In genomic region chr20:51160821-51161220, GRCh38 we compare ENCODE assay signal across 19 cellular contexts.
DNase-seq lines count a peak whose midpoint lies in the region; ATAC-seq and TF ChIP-seq lines count a peak whose summit lies in the region.
"Had no signal": no experiment of that assay in that cellular context is flagged by ENCODE, and none has a peak within 500 bp of the region (broad histone marks: within the 10 kb centered on the region; RNA-seq: fewer than 3 reads in every experiment).

No MANE protein-coding gene starts in this region.

- H2AFZ ChIP-seq in PC-3 (ENCODE audit: low read length) (no peak overlapping the region), neuronal stem cell (ENCODE audit: low read length) (no peak overlapping the region)

- CTCF ChIA-PET in PC-3 (lab: Charles Lee): no interaction called here

- H2BK15ac ChIP-seq in neuronal stem cell (ENCODE audit: low read length): no peak overlapping the region

- POLR2A ChIA-PET in PC-3 (lab: Charles Lee; ENCODE audit: unreplicated experiment): no interaction called here

- H3K4me3 ChIP-seq in PC-3 (ENCODE audit: low read length) (no peak overlapping the region), neuronal stem cell (ENCODE audit: low read length in 2 of 2) (no peak overlapping the region), SJCRH30 (no peak overlapping the region)
- H3K4me3 ChIP-seq: BLaER1 treated with 17β-estradiol and CSF1 and Interleukin-3, amounts not matched to agents 10 nM and 100 nM; GM12878 had no signal

- H3K4ac ChIP-seq in neuronal stem cell (ENCODE audit: low read length): no peak overlapping the region

- intact Hi-C loops in PC-3 (cut with micrococcal nuclease): no loop called here

- no peak overlapping the region for H3K18ac ChIP-seq in neuronal stem cell (ENCODE audit: low read length)

- no peaks in the 10 kb centered on the region for H3F3A ChIP-seq in PC-3 (ENCODE audit: low read length, unreplicated experiment)

- peak overlapping the region; percentile 17 for H4K91ac ChIP-seq in neuronal stem cell (ENCODE audit: low read depth, low read length, poor library complexity)

- ATAC-seq in PC-3: no peak
- ATAC-seq in GM18858 (IDR thresholded peaks at IDR 0.05; ENCODE audit: unreplicated experiment): no peak
- ATAC-seq: CD8-positive, alpha-beta T cell; GM12878; HCT116; HepG2 had no signal

- BruUV-seq in PC-3 (replicated peaks; lab: Mats Ljungman, UMichigan): no TSS peak

- H3K4me1 ChIP-seq in PC-3 (ENCODE audit: insufficient read depth, low read length) (peaks cover 9% of the 10 kb centered on the region), neuronal stem cell (ENCODE audit: control insufficient read depth in 2 of 2, insufficient read depth in 1 of 2, low read depth in 1 of 2, low read length in 2 of 2) (peaks cover 4 to 5% of the 10 kb centered on the region in 2 donors), SJCRH30 (no peaks in the 10 kb centered on the region)

- no peak overlapping the region for H3K27ac ChIP-seq in PC-3 (ENCODE audit: low read length)
- no peak overlapping the region for H3K27ac ChIP-seq in neuronal stem cell (replicated peaks; ENCODE audit: low read length)
- H3K27ac ChIP-seq in SJCRH30: no peak overlapping the region
- H3K27ac ChIP-seq: BLaER1 treated with 17β-estradiol and CSF1 and Interleukin-3, amounts not matched to agents 10 nM and 100 nM had no signal

- no peak for TF ChIP-seq CTCF in PC-3 (conservative IDR thresholded peaks at IDR 0.05; ENCODE audit: low read depth, low read length)

- H2AK5ac ChIP-seq in neuronal stem cell (ENCODE audit: low read depth, low read length): peak overlapping the region; percentile 60

- no peak overlapping the region for H2BK5ac ChIP-seq in neuronal stem cell (ENCODE audit: low read length)

- no peaks in the 10 kb centered on the region for H3K9me2 ChIP-seq in PC-3 (replicated peaks; ENCODE audit: low read length)

- no peak overlapping the region for H3K9ac ChIP-seq in PC-3 (ENCODE audit: low read length)
- H3K9ac ChIP-seq in neuronal stem cell (ENCODE audit: low read depth, low read length, poor library complexity): no peak overlapping the region
- H3K9ac ChIP-seq: BLaER1 treated with 17β-estradiol and CSF1 and Interleukin-3, amounts not matched to agents 10 nM and 100 nM had no signal

- no CpG with 5 or more reads among the region's 6 CpGs for WGBS in neuronal stem cell (ENCODE audit: extremely low coverage in 2 of 2, insufficient read length in 2 of 2, insufficient replicate concordance in 1 of 2), 2 donors

- H3K14ac ChIP-seq in neuronal stem cell (ENCODE audit: low read length): no peak overlapping the region

- no peaks in the 10 kb centered on the region for H3K36me3 ChIP-seq in PC-3 (ENCODE audit: low read depth, low read length)
- no peaks in the 10 kb centered on the region for H3K36me3 ChIP-seq in neuronal stem cell (replicated peaks in 1 of 2; ENCODE audit: control insufficient read depth in 2 of 2, insufficient read depth in 2 of 2, low read length in 2 of 2)
- no peaks in the 10 kb centered on the region for H3K36me3 ChIP-seq in SJCRH30
- H3K36me3 ChIP-seq: BLaER1 treated with 17β-estradiol and CSF1 and Interleukin-3, amounts not matched to agents 10 nM and 100 nM had no signal

- H3K79me2 ChIP-seq in PC-3 (ENCODE audit: low read length): no peaks in the 10 kb centered on the region

- H2BK12ac ChIP-seq in neuronal stem cell (ENCODE audit: low read length): no peak overlapping the region

- no peaks in the 10 kb centered on the region for H3K9me3 ChIP-seq in PC-3 (ENCODE audit: low read length)
- no peaks in the 10 kb centered on the region for H3K9me3 ChIP-seq in neuronal stem cell (replicated peaks in 1 of 2; ENCODE audit: control insufficient read depth in 2 of 2, insufficient read depth in 1 of 2, low read depth in 1 of 2, low read length in 2 of 2)
- no peaks in the 10 kb centered on the region for H3K9me3 ChIP-seq in SJCRH30 (replicated peaks)

- H4K20me1 ChIP-seq in PC-3 (ENCODE audit: low read length): no peaks in the 10 kb centered on the region
- H4K20me1 ChIP-seq: BLaER1 treated with 17β-estradiol and CSF1 and Interleukin-3, amounts not matched to agents 10 nM and 100 nM had no signal

- H2BK120ac ChIP-seq in neuronal stem cell (ENCODE audit: low read depth, low read length): no peak overlapping the region

- H4K8ac ChIP-seq in neuronal stem cell (ENCODE audit: low read depth, low read length): no peak overlapping the region

- DNase-seq in PC-3 (no peak), islet precursor cell (peak; percentile 29), neuronal stem cell (ENCODE audit: low spot score) (no peak), DMS153 (lab: John Stamatoyannopoulos, UW) (no peak), SJCRH30 (no peak), NCI-H1048 (lab: John Stamatoyannopoulos, UW) (no peak)
- DNase-seq: Calu3; CD8-positive, alpha-beta T cell; DMS53; DND-41; EL; GOT3; H7; HFFc6 had no signal

- H3K23ac ChIP-seq in neuronal stem cell (ENCODE audit: low read depth, low read length, poor library complexity): no peak overlapping the region

- H3K4me2 ChIP-seq in PC-3 (ENCODE audit: low read length) (0 out of 2 replicates have a peak overlapping the region, but pooled peaks have one; percentile 4), neuronal stem cell (ENCODE audit: insufficient read depth, low read length, poor library complexity, severe bottlenecking) (no peak overlapping the region)

- H3K79me1 ChIP-seq in neuronal stem cell (ENCODE audit: low read depth, low read length): no peaks in the 10 kb centered on the region

- H3K27me3 ChIP-seq in PC-3 (ENCODE audit: low read length): peaks cover 40% of the 10 kb centered on the region
- H3K27me3 ChIP-seq in neuronal stem cell (ENCODE audit: control insufficient read depth in 3 of 3, insufficient read depth in 3 of 3, low read depth in 1 of 3, low read length in 3 of 3): peaks cover 0 to 17% (median 0%) of the 10 kb centered on the region in 3 experiments
- peaks cover 38% of the 10 kb centered on the region for H3K27me3 ChIP-seq in SJCRH30
- H3K27me3 ChIP-seq: BLaER1 treated with 17β-estradiol and CSF1 and Interleukin-3, amounts not matched to agents 10 nM and 100 nM had no signal
